In the genomic region with DNA sequence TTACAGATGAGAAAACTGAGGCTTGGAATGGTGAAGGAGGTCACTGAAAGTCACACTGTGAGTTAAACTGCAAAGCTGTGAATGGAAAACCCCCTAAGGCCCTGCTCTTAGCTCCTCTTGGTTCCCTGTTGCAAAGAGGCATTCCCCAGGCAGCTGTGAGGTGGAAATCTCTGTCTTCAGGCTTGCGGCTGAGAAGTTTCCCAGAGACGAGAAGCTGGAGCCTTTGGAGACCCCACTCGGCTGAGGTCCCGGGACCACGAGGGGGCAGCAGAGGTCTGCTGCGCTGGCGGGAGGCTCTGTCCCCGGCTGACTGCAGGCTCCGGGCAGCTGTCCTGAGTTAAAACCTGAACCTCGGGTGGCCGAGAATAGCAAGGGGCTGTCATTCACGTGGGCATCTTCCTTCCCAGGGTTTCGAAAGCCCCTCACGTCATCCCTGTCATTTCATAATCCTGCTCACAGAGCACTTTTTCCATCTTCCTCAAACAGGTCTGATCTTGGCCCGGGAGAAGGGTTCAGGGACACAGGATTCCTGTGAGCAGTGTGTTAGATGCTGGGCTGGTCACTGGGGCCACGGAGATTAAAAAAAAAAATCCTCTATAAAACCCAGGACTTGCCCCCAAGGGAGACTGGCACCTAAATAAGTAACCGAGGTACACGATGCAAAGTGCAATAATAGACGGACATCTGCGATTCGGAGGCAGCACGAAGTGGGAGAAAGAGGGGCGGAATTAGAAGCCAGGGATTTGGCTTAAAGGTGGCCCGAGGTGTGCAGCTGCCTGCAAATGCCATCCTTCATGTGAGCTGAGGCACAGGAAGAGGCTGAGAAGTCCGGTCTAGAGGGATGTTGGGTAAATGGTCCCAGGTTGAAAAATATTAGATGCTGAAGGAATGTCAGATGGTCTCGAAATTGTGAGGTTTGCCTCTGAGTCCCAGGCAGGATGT, we compare ENCODE assay signal across 9 cellular contexts. TPM values are rescaled to one million over a fixed set of nuclear protein-coding genes. Genes with fewer than 3 reads are reported as not detected.
DNase-seq lines count a peak whose midpoint lies in the region; ATAC-seq lines count a peak whose summit lies in the region.
"Had no signal": no experiment of that assay in that cellular context is flagged by ENCODE, and none has a peak within 500 bp of the region (broad histone marks: within the 10 kb centered on the region; RNA-seq: fewer than 3 reads in every experiment).

No MANE protein-coding gene starts in this region.

- no peak overlapping the region for H3K27ac Mint-ChIP-seq in activated CD4-positive, alpha-beta memory T cell treated with anti-CD3 and anti-CD28 coated beads for 36 hours

- intact Hi-C loops in activated CD4-positive, alpha-beta memory T cell treated with anti-CD3 and anti-CD28 coated beads for 36 hours (cut with micrococcal nuclease), result loop anchor here (1.0 kb wide), 1 partner anchor 85 kb away; no protein-coding TSS in a partner anchor

- H3K4me3 Mint-ChIP-seq in activated CD4-positive, alpha-beta memory T cell treated with anti-CD3 and anti-CD28 coated beads for 36 hours, result no peak overlapping the region

- POLR2A ChIA-PET in activated CD4-positive, alpha-beta memory T cell treated with anti-CD3 and anti-CD28 coated beads for 36 hours (lab: Charles Lee), result no interaction called here

- H3K4me1 Mint-ChIP-seq in activated CD4-positive, alpha-beta memory T cell treated with anti-CD3 and anti-CD28 coated beads for 36 hours (ENCODE audit: low read depth), result no peaks in the 10 kb centered on the region

- H3K27me3 Mint-ChIP-seq in activated CD4-positive, alpha-beta memory T cell treated with anti-CD3 and anti-CD28 coated beads for 36 hours, result peaks cover 3% of the 10 kb centered on the region

- H3K36me3 Mint-ChIP-seq in activated CD4-positive, alpha-beta memory T cell treated with anti-CD3 and anti-CD28 coated beads for 36 hours, result no peaks in the 10 kb centered on the region

- ATAC-seq in HG03196 (IDR thresholded peaks at IDR 0.05; ENCODE audit: unreplicated experiment), result peak; percentile 76

- CTCF ChIA-PET in activated CD4-positive, alpha-beta memory T cell treated with anti-CD3 and anti-CD28 coated beads for 36 hours (lab: Charles Lee), result interaction anchor here (0.6 to 2.5 kb wide), 42 partner anchors 9 to 1669 kb away, joined by 3 to 107 read pairs (median 4); partner anchors contain the start of gene ATOH8

- DNase-seq in NCI-H524 (lab: John Stamatoyannopoulos, UW) (peak; percentile 65 to 85), NCI-H524 treated with DMSO at 0.1 percent for 48 hours (lab: John Stamatoyannopoulos, UW) (no peak), NCI-H774 (lab: John Stamatoyannopoulos, UW) (peak; percentile 45), medulla oblongata (ENCODE audit: extremely low spot score) (peak; percentile 91)
- peak; percentile 80 for DNase-seq in activated CD4-positive, alpha-beta memory T cell treated with anti-CD3 and anti-CD28 coated beads for 36 hours
- peak; percentile 55 for DNase-seq in effector CD4-positive, alpha-beta T cell
- peak; percentile 50 for DNase-seq in stimulated activated CD8-positive, alpha-beta memory T cell treated with anti-CD3 and anti-CD28 coated beads, Interleukin-15, amount 100 ng/mL, for 1 hour (ENCODE audit: low read depth)

- no peaks in the 10 kb centered on the region for H3K9me3 Mint-ChIP-seq in activated CD4-positive, alpha-beta memory T cell treated with anti-CD3 and anti-CD28 coated beads for 36 hours

RNA-seq across cellular contexts. Expression of gene ATOH8, which starts 24.6 kb away (rescaled TPM):
- not detected for total RNA-seq in activated CD4-positive, alpha-beta memory T cell treated with anti-CD3 and anti-CD28 coated beads for 36 hours

RNA-seq across cellular contexts. Expression of gene GNLY, which starts 35.0 kb away (rescaled TPM):
- total RNA-seq in activated CD4-positive, alpha-beta memory T cell treated with anti-CD3 and anti-CD28 coated beads for 36 hours, result 10 to 100 TPM; 21.5 to 22.8 TPM
- total RNA-seq: temporal lobe had no signal
